ENCODE assay signal across 18 cellular contexts in the genomic region with DNA sequence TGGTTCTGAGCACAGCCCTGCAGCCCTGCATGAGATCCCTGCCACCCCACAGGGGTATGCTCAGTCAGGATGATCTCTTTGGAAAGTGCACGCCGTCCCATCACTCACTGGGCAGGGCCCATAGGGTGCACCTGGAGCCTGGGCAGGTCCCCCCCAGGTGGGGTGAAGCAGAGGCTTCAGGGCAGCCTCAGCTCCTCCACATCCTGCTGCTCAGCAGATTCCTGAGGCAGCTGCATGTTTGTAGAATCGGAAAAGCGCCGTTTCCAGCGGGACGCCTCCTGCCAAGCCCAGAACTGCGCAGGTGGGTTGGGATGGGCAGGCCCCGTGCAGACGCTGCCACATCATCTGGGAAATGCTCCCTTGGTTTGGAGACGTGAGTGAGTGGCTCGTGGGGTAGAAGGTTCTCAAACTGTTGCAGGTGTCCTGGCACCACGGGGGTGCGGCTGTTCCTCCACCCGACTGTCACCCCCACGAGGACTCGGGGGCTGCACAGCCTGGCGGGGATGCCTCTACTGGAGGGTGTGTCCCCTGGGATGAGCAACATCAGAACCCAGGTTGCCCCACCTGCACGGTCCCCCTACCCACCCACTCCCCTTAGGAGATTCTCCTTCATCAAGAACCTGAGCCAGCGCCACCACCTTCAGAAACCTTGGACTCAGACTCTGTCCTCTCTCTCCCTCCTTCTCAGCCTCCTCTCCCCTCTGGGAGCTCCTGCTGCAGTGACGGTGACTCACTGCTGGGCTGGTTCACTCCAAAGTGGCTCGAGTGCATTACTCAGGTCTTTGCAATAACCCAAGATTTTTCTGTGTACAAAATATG.
DNase-seq lines count a peak whose midpoint lies in the region; ATAC-seq lines count a peak whose summit lies in the region.
"Had no signal": no experiment of that assay in that cellular context is flagged by ENCODE, and none has a peak within 500 bp of the region (broad histone marks: within the 10 kb centered on the region; RNA-seq: fewer than 3 reads in every experiment).

No MANE protein-coding gene starts in this region.

- H3K27ac ChIP-seq in GM23248 = no peak overlapping the region
- H3K27ac ChIP-seq: adrenal gland, psoas muscle, SJSA1, testis had no signal

- H3K36me3 Mint-ChIP-seq in activated T-cell treated with anti-CD3 and anti-CD28 coated beads, Interleukin-2, amount 50 U/mL, for 72 hours (ENCODE audit: insufficient read depth in 2 of 2) = no peaks in the 10 kb centered on the region
- H3K36me3 Mint-ChIP-seq in stimulated activated memory B cell treated with anti-CD40 and anti-IgM and Interleukin-4, amounts not matched to agents 10 μg/mL and 1 μg/mL and 100 μg/mL, for 72 hours = no peaks in the 10 kb centered on the region

- no peaks in the 10 kb centered on the region for H3K27me3 ChIP-seq in GM23248 (replicated peaks; ENCODE audit: insufficient read depth)
- H3K27me3 ChIP-seq: adrenal gland, testis had no signal

- peak; percentile 72 for DNase-seq in A172 (ENCODE audit: low spot score)
- DNase-seq in GM23248 = peak; percentile 70
- DNase-seq in SW 1271 (lab: John Stamatoyannopoulos, UW) = peak; percentile 14 to 27
- peak; percentile 32 for DNase-seq in iPS-NIHi11 (ENCODE audit: low spot score)
- no peak for DNase-seq in activated T-cell treated with anti-CD3 and anti-CD28 coated beads, Interleukin-2, amount 50 U/mL, for 72 hours
- no peak for DNase-seq in COR-L47 (lab: John Stamatoyannopoulos, UW)
- no peak for DNase-seq in ecto neural progenitor cell (ENCODE audit: low spot score)
- DNase-seq: activated CD4-positive, alpha-beta memory T cell treated with anti-CD3 and anti-CD28 coated beads, Interleukin-2, amount 10 ng/mL, durations not matched to agents 7 days and 5 days; adrenal gland; left ventricle myocardium superior; NCI-H2107; NK-92 treated with Interleukin-12 subunit alpha and Interleukin-12 subunit beta, amount 100 ng/mL, for 24 hours; testis had no signal

- H2AFZ ChIP-seq in GM23248 = no peak overlapping the region

- no peaks in the 10 kb centered on the region for H3K27me3 Mint-ChIP-seq in activated T-cell treated with anti-CD3 and anti-CD28 coated beads, Interleukin-2, amount 50 U/mL, for 72 hours (ENCODE audit: low read depth)
- peaks cover 14% of the 10 kb centered on the region for H3K27me3 Mint-ChIP-seq in stimulated activated memory B cell treated with anti-CD40 and anti-IgM and Interleukin-4, amounts not matched to agents 10 μg/mL and 1 μg/mL and 100 μg/mL, for 72 hours
- H3K27me3 Mint-ChIP-seq: activated CD4-positive, alpha-beta memory T cell treated with anti-CD3 and anti-CD28 coated beads, Interleukin-2, amount 10 ng/mL, durations not matched to agents 7 days and 5 days had no signal

- H3K4me3 ChIP-seq in GM23248 = no peak overlapping the region
- H3K4me3 ChIP-seq: adrenal gland, psoas muscle, SJSA1, testis had no signal

- H3K9me3 Mint-ChIP-seq in activated T-cell treated with anti-CD3 and anti-CD28 coated beads, Interleukin-2, amount 50 U/mL, for 72 hours = no peaks in the 10 kb centered on the region
- H3K9me3 Mint-ChIP-seq in stimulated activated memory B cell treated with anti-CD40 and anti-IgM and Interleukin-4, amounts not matched to agents 10 μg/mL and 1 μg/mL and 100 μg/mL, for 72 hours = no peaks in the 10 kb centered on the region
- H3K9me3 Mint-ChIP-seq: activated CD4-positive, alpha-beta memory T cell treated with anti-CD3 and anti-CD28 coated beads, Interleukin-2, amount 10 ng/mL, durations not matched to agents 7 days and 5 days; activated T-helper 17 cell treated with anti-CD3 and anti-CD28 coated beads, Interleukin-2, amount 50 U/mL, for 72 hours; dendritic cell treated with granulocyte-macrophage colony-stimulating factor and Interleukin-4, amounts not matched to agents 40 ng/mL and 50 ng/mL, for 4 days had no signal

- no peak overlapping the region for H3K9ac ChIP-seq in GM23248

- no peaks in the 10 kb centered on the region for H3K4me1 Mint-ChIP-seq in activated T-cell treated with anti-CD3 and anti-CD28 coated beads, Interleukin-2, amount 50 U/mL, for 72 hours (ENCODE audit: low read depth)
- H3K4me1 Mint-ChIP-seq in stimulated activated memory B cell treated with anti-CD40 and anti-IgM and Interleukin-4, amounts not matched to agents 10 μg/mL and 1 μg/mL and 100 μg/mL, for 72 hours = no peaks in the 10 kb centered on the region
- H3K4me1 Mint-ChIP-seq: activated CD4-positive, alpha-beta memory T cell treated with anti-CD3 and anti-CD28 coated beads, Interleukin-2, amount 10 ng/mL, durations not matched to agents 7 days and 5 days; activated T-helper 17 cell treated with anti-CD3 and anti-CD28 coated beads, Interleukin-2, amount 50 U/mL, for 72 hours had no signal

- H3K27ac Mint-ChIP-seq in activated T-cell treated with anti-CD3 and anti-CD28 coated beads, Interleukin-2, amount 50 U/mL, for 72 hours = no peak overlapping the region
- no peak overlapping the region for H3K27ac Mint-ChIP-seq in stimulated activated memory B cell treated with anti-CD40 and anti-IgM and Interleukin-4, amounts not matched to agents 10 μg/mL and 1 μg/mL and 100 μg/mL, for 72 hours
- H3K27ac Mint-ChIP-seq: activated CD4-positive, alpha-beta memory T cell treated with anti-CD3 and anti-CD28 coated beads, Interleukin-2, amount 10 ng/mL, durations not matched to agents 7 days and 5 days; activated T-helper 17 cell treated with anti-CD3 and anti-CD28 coated beads, Interleukin-2, amount 50 U/mL, for 72 hours; dendritic cell treated with granulocyte-macrophage colony-stimulating factor and Interleukin-4, amounts not matched to agents 40 ng/mL and 50 ng/mL, for 4 days had no signal

- no peaks in the 10 kb centered on the region for H3K79me2 ChIP-seq in GM23248 (ENCODE audit: insufficient read depth)

- no peaks in the 10 kb centered on the region for H3K9me2 ChIP-seq in GM23248 (ENCODE audit: insufficient read depth)

- no peaks in the 10 kb centered on the region for H3F3A ChIP-seq in GM23248 (ENCODE audit: insufficient read depth)

- 62 to 65% methylated on average over 13 to 22 of the region's 22 CpGs for WGBS in GM23248 (ENCODE audit: low coverage in 1 of 2, low lambda C conversion rate in 2 of 2, missing lambda C conversion rate in 2 of 2), 2 experiments

- no peak overlapping the region for H3K4me2 ChIP-seq in GM23248 (ENCODE audit: unreplicated experiment)

- H4K20me1 ChIP-seq in GM23248 (ENCODE audit: insufficient read depth) = no peaks in the 10 kb centered on the region

- no peak overlapping the region for H3K4me3 Mint-ChIP-seq in activated T-cell treated with anti-CD3 and anti-CD28 coated beads, Interleukin-2, amount 50 U/mL, for 72 hours
- H3K4me3 Mint-ChIP-seq in stimulated activated memory B cell treated with anti-CD40 and anti-IgM and Interleukin-4, amounts not matched to agents 10 μg/mL and 1 μg/mL and 100 μg/mL, for 72 hours = no peak overlapping the region
- H3K4me3 Mint-ChIP-seq: activated CD4-positive, alpha-beta memory T cell treated with anti-CD3 and anti-CD28 coated beads, Interleukin-2, amount 10 ng/mL, durations not matched to agents 7 days and 5 days; activated T-helper 17 cell treated with anti-CD3 and anti-CD28 coated beads, Interleukin-2, amount 50 U/mL, for 72 hours; dendritic cell treated with granulocyte-macrophage colony-stimulating factor and Interleukin-4, amounts not matched to agents 40 ng/mL and 50 ng/mL, for 4 days had no signal

- in situ Hi-C loops in GM23248 (cut with MboI) = no loop called here

- H3K4me1 ChIP-seq in GM23248 (ENCODE audit: insufficient read depth) = no peaks in the 10 kb centered on the region
- H3K4me1 ChIP-seq: adrenal gland, psoas muscle, SJSA1, testis had no signal

- no peaks in the 10 kb centered on the region for H3K36me3 ChIP-seq in GM23248 (ENCODE audit: low read depth)
- H3K36me3 ChIP-seq: adrenal gland, SJSA1 had no signal

- H3K9me3 ChIP-seq in GM23248 (ENCODE audit: low read depth) = no peaks in the 10 kb centered on the region
- H3K9me3 ChIP-seq: adrenal gland, psoas muscle, testis had no signal

- ATAC-seq in activated T-cell treated with anti-CD3 and anti-CD28 coated beads, Interleukin-2, amount 50 U/mL, for 72 hours (replicated peaks in 1 of 2) = no peak
- ATAC-seq in stimulated activated memory B cell treated with anti-CD40 and anti-IgM and Interleukin-4, amounts not matched to agents 10 μg/mL and 1 μg/mL and 100 μg/mL, for 72 hours = no peak
- ATAC-seq: activated T-helper 17 cell treated with anti-CD3 and anti-CD28 coated beads, Interleukin-2, amount 50 U/mL, for 72 hours; left ventricle myocardium superior; psoas muscle had no signal

Comparison
In these comparisons a context has a peak if more than half of its experiments do, and no peak if none do; other contexts are left out.
1. DNase-seq: peak in A172 (single experiment), GM23248 (single experiment), SW 1271 (2 of 2) and iPS-NIHi11 (single experiment); none in activated T-cell treated with anti-CD3 and anti-CD28 coated beads, Interleukin-2, amount 50 U/mL, for 72 hours (0 of 2), COR-L47 (single experiment) and ecto neural progenitor cell (single experiment).